Comparison of ENCODE assay signal across 1 cellular context in genomic region chr6:18154507-18155272, GRCh38.
TF ChIP-seq lines count a peak whose summit lies in the region.

Gene TPMT, minus strand, starts transcription at chr6:18155077. Its CDS starts 5,950 bp downstream, at chr6:18149127.

TF ChIP-seq in HepG2, 621 proteins besides CTCF, POLR2A, EP300 and RAD21 (continued from another document and continues in another):
- TF ChIP-seq, protein P1, sequence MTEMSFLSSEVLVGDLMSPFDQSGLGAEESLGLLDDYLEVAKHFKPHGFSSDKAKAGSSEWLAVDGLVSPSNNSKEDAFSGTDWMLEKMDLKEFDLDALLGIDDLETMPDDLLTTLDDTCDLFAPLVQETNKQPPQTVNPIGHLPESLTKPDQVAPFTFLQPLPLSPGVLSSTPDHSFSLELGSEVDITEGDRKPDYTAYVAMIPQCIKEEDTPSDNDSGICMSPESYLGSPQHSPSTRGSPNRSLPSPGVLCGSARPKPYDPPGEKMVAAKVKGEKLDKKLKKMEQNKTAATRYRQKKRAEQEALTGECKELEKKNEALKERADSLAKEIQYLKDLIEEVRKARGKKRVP (CRISPR knock-in tag; IDR thresholded peaks at IDR 0.05) = peak in 1 of 2 experiments; percentile 63; a peak in 1 of 4 replicates
- TF ChIP-seq ZNF547 (CRISPR knock-in tag; IDR thresholded peaks at IDR 0.05) (no peak; the same call in 1 of the 2 replicates), ZNF543 (CRISPR knock-in tag; IDR thresholded peaks at IDR 0.05) (no peak), ZNF788 (CRISPR knock-in tag; IDR thresholded peaks at IDR 0.05; ENCODE audit: borderline replicate concordance) (peak; percentile 58; the same call in 1 of the 2 replicates), ZNF362 (CRISPR knock-in tag; IDR thresholded peaks at IDR 0.05; ENCODE audit: borderline replicate concordance) (no peak), SMC3 (IDR thresholded peaks at IDR 0.05; ENCODE audit: low read length) (no peak), ZNF263 (CRISPR knock-in tag; IDR thresholded peaks at IDR 0.05) (no peak), KAT8 (CRISPR knock-in tag; IDR thresholded peaks at IDR 0.05) (no peak), PTBP1 (IDR thresholded peaks at IDR 0.05; ENCODE audit: low read depth, low read length, poor library complexity, severe bottlenecking) (no peak), ZNF484 (CRISPR knock-in tag; IDR thresholded peaks at IDR 0.05; ENCODE audit: borderline replicate concordance, low read depth) (no peak), HBP1 (CRISPR knock-in tag; IDR thresholded peaks at IDR 0.05; ENCODE audit: low read depth) (no peak; the same call in 1 of the 2 replicates), IRX3 (CRISPR knock-in tag; IDR thresholded peaks at IDR 0.05; ENCODE audit: borderline replicate concordance, low read depth) (no peak), ZNF468 (CRISPR knock-in tag; IDR thresholded peaks at IDR 0.05) (no peak), BATF2 (CRISPR knock-in tag; IDR thresholded peaks at IDR 0.05) (peak; percentile 66; the same call in 1 of the 2 replicates), ARNT (IDR thresholded peaks at IDR 0.05) (no peak), AKAP8 (CRISPR knock-in tag; IDR thresholded peaks at IDR 0.05) (no peak), ZNF605 (CRISPR knock-in tag; IDR thresholded peaks at IDR 0.05) (no peak), PRDM15 (CRISPR knock-in tag; IDR thresholded peaks at IDR 0.05) (no peak), ZNF615 (CRISPR knock-in tag; IDR thresholded peaks at IDR 0.05; ENCODE audit: borderline replicate concordance) (no peak), ZNF33B (CRISPR knock-in tag; IDR thresholded peaks at IDR 0.05) (no peak), FOXM1 (CRISPR knock-in tag; IDR thresholded peaks at IDR 0.05) (no peak), HNRNPL (IDR thresholded peaks at IDR 0.05; ENCODE audit: low read depth, low read length) (no peak), MLLT10 (CRISPR knock-in tag; IDR thresholded peaks at IDR 0.05) (no peak), GATAD1 (CRISPR knock-in tag; IDR thresholded peaks at IDR 0.05) (0 out of 2 replicates have a peak, but pooled peaks have one; percentile 34), SOX6 (IDR thresholded peaks at IDR 0.05) (no peak), SOX6 (CRISPR knock-in tag; IDR thresholded peaks at IDR 0.05) (peak; percentile 44; the same call in 1 of the 2 replicates), SETDB1 (CRISPR knock-in tag; IDR thresholded peaks at IDR 0.05; ENCODE audit: borderline replicate concordance) (no peak), SP140L (CRISPR knock-in tag; IDR thresholded peaks at IDR 0.05; ENCODE audit: borderline replicate concordance) (0 out of 2 replicates have a peak, but pooled peaks have one; percentile 20), ZFP62 (CRISPR knock-in tag; IDR thresholded peaks at IDR 0.05) (no peak), ZNF546 (CRISPR knock-in tag; conservative IDR thresholded peaks at IDR 0.05) (no peak; the same call in 1 of the 2 replicates), RBFOX2 (IDR thresholded peaks at IDR 0.05; ENCODE audit: low read depth, low read length) (peak; percentile 32; the same call in 1 of the 2 replicates), ZNF577 (CRISPR knock-in tag; IDR thresholded peaks at IDR 0.05; ENCODE audit: borderline replicate concordance, low read depth) (no peak), ZNF7 (CRISPR knock-in tag; IDR thresholded peaks at IDR 0.05) (no peak)
- TF ChIP-seq, protein P2, sequence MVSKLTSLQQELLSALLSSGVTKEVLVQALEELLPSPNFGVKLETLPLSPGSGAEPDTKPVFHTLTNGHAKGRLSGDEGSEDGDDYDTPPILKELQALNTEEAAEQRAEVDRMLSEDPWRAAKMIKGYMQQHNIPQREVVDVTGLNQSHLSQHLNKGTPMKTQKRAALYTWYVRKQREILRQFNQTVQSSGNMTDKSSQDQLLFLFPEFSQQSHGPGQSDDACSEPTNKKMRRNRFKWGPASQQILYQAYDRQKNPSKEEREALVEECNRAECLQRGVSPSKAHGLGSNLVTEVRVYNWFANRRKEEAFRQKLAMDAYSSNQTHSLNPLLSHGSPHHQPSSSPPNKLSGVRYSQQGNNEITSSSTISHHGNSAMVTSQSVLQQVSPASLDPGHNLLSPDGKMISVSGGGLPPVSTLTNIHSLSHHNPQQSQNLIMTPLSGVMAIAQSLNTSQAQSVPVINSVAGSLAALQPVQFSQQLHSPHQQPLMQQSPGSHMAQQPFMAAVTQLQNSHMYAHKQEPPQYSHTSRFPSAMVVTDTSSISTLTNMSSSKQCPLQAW (CRISPR knock-in tag; IDR thresholded peaks at IDR 0.05) = peak; percentile 79
- TF ChIP-seq, protein P3, sequence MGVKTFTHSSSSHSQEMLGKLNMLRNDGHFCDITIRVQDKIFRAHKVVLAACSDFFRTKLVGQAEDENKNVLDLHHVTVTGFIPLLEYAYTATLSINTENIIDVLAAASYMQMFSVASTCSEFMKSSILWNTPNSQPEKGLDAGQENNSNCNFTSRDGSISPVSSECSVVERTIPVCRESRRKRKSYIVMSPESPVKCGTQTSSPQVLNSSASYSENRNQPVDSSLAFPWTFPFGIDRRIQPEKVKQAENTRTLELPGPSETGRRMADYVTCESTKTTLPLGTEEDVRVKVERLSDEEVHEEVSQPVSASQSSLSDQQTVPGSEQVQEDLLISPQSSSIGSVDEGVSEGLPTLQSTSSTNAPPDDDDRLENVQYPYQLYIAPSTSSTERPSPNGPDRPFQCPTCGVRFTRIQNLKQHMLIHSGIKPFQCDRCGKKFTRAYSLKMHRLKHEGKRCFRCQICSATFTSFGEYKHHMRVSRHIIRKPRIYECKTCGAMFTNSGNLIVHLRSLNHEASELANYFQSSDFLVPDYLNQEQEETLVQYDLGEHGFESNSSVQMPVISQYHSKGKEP (CRISPR knock-in tag; IDR thresholded peaks at IDR 0.05) = no peak
- TF ChIP-seq, protein P4, sequence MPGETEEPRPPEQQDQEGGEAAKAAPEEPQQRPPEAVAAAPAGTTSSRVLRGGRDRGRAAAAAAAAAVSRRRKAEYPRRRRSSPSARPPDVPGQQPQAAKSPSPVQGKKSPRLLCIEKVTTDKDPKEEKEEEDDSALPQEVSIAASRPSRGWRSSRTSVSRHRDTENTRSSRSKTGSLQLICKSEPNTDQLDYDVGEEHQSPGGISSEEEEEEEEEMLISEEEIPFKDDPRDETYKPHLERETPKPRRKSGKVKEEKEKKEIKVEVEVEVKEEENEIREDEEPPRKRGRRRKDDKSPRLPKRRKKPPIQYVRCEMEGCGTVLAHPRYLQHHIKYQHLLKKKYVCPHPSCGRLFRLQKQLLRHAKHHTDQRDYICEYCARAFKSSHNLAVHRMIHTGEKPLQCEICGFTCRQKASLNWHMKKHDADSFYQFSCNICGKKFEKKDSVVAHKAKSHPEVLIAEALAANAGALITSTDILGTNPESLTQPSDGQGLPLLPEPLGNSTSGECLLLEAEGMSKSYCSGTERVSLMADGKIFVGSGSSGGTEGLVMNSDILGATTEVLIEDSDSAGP (CRISPR knock-in tag; IDR thresholded peaks at IDR 0.05; ENCODE audit: borderline replicate concordance) = no peak; the same call in 1 of the 2 replicates
- TF ChIP-seq, protein P5, sequence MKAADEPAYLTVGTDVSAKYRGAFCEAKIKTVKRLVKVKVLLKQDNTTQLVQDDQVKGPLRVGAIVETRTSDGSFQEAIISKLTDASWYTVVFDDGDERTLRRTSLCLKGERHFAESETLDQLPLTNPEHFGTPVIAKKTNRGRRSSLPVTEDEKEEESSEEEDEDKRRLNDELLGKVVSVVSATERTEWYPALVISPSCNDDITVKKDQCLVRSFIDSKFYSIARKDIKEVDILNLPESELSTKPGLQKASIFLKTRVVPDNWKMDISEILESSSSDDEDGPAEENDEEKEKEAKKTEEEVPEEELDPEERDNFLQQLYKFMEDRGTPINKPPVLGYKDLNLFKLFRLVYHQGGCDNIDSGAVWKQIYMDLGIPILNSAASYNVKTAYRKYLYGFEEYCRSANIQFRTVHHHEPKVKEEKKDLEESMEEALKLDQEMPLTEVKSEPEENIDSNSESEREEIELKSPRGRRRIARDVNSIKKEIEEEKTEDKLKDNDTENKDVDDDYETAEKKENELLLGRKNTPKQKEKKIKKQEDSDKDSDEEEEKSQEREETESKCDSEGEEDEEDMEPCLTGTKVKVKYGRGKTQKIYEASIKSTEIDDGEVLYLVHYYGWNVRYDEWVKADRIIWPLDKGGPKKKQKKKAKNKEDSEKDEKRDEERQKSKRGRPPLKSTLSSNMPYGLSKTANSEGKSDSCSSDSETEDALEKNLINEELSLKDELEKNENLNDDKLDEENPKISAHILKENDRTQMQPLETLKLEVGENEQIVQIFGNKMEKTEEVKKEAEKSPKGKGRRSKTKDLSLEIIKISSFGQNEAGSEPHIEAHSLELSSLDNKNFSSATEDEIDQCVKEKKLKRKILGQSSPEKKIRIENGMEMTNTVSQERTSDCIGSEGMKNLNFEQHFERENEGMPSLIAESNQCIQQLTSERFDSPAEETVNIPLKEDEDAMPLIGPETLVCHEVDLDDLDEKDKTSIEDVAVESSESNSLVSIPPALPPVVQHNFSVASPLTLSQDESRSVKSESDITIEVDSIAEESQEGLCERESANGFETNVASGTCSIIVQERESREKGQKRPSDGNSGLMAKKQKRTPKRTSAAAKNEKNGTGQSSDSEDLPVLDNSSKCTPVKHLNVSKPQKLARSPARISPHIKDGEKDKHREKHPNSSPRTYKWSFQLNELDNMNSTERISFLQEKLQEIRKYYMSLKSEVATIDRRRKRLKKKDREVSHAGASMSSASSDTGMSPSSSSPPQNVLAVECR (CRISPR knock-in tag; IDR thresholded peaks at IDR 0.05; ENCODE audit: borderline replicate concordance) = peak; percentile 89
- TF ChIP-seq, protein P6, sequence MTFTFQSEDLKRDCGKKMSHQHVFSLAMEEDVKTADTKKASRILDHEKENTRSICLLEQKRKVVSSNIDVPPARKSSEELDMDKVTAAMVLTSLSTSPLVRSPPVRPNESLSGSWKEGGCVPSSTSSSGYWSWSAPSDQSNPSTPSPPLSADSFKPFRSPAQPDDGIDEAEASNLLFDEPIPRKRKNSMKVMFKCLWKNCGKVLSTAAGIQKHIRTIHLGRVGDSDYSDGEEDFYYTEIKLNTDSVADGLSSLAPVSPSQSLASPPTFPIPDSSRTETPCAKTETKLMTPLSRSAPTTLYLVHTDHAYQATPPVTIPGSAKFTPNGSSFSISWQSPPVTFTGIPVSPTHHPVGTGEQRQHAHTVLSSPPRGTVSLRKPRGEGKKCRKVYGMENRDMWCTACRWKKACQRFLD (CRISPR knock-in tag; IDR thresholded peaks at IDR 0.05; ENCODE audit: borderline replicate concordance) = no peak
- TF ChIP-seq, protein P7, sequence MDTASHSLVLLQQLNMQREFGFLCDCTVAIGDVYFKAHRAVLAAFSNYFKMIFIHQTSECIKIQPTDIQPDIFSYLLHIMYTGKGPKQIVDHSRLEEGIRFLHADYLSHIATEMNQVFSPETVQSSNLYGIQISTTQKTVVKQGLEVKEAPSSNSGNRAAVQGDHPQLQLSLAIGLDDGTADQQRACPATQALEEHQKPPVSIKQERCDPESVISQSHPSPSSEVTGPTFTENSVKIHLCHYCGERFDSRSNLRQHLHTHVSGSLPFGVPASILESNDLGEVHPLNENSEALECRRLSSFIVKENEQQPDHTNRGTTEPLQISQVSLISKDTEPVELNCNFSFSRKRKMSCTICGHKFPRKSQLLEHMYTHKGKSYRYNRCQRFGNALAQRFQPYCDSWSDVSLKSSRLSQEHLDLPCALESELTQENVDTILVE (CRISPR knock-in tag; IDR thresholded peaks at IDR 0.05) = no peak
